Comparison of ENCODE assay signal across 1 cellular context in the genomic region with DNA sequence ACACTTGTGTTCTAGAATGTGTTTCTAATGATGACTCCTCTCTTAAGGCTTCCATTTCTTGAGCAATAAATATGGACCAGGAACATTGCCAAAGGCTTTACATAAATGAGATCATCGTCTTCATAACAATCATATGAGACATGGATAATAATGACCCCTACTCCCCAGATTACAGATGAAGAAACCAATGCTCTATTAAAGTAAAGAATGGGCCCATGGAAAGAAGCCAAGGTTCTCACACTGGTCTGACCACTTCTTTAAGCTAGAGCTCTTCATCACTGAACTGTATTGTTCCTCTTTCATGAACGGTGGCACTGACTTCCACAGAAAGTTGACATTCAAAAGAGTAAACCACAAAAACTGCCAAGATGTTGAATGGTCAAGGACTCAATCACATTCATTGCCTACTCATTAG.
TF ChIP-seq lines count a peak whose summit lies in the region.

No MANE protein-coding gene starts in this region.

TF ChIP-seq in IMR-90, 13 proteins besides CTCF, POLR2A, EP300 and RAD21 (continued from another document):
- peak; percentile 55 for TF ChIP-seq FOS (IDR thresholded peaks at IDR 0.05; ENCODE audit: low read depth, low read length)
- TF ChIP-seq BHLHE40 (IDR thresholded peaks at IDR 0.05; ENCODE audit: low read depth, low read length) = no peak
- no peak for TF ChIP-seq SMC3 (IDR thresholded peaks at IDR 0.05; ENCODE audit: low read depth, low read length)
- TF ChIP-seq NFE2L2 (IDR thresholded peaks at IDR 0.05; ENCODE audit: low read depth, low read length) = no peak
- TF ChIP-seq CHD1 (IDR thresholded peaks at IDR 0.05; ENCODE audit: low read depth, low read length) = no peak
